ENCODE assay signal across 14 cellular contexts in genomic region chr2:70471129-70471528, GRCh38.
DNase-seq lines count a peak whose midpoint lies in the region; ATAC-seq and TF ChIP-seq lines count a peak whose summit lies in the region.
"Had no signal": no experiment of that assay in that cellular context is flagged by ENCODE, and none has a peak within 500 bp of the region (broad histone marks: within the 10 kb centered on the region; RNA-seq: fewer than 3 reads in every experiment).

No MANE protein-coding gene starts in this region.

- no peak overlapping the region for H3K4me3 Mint-ChIP-seq in dendritic cell treated with granulocyte-macrophage colony-stimulating factor and Interleukin-4, amounts not matched to agents 40 ng/mL and 50 ng/mL, for 4 days
- no peak overlapping the region for H3K4me3 Mint-ChIP-seq in T-helper 2 cell treated with Interferon-gamma antibody and Interleukin-4, amounts not matched to agents 5 μg/mL and 100 μg/mL, for 36 hours
- H3K4me3 Mint-ChIP-seq: stimulated activated naive CD8-positive, alpha-beta T cell treated with anti-CD3 and anti-CD28 coated beads, Interleukin-15, Interleukin-2, amounts not matched to agents 100 ng/mL and 50 ng/mL, for 24 hours had no signal

- intact Hi-C loops in dendritic cell treated with granulocyte-macrophage colony-stimulating factor and Interleukin-4, amounts not matched to agents 40 ng/mL and 50 ng/mL, for 4 days (cut with micrococcal nuclease): loop anchor here (5.0 kb wide), 1 partner anchor 46 kb away; no protein-coding TSS in a partner anchor
- intact Hi-C loops in lower lobe of right lung (cut with DNase I): no loop called here

- no peak for TF ChIP-seq CTCF in lower lobe of right lung (IDR thresholded peaks at IDR 0.05)

- DNase-seq in A172 (ENCODE audit: low spot score) (peak; percentile 79), HK-2 (ENCODE audit: unreplicated experiment) (peak; percentile 16), lower lobe of right lung (no peak), DMS153 treated with DMSO at 0.1 percent for 48 hours (lab: John Stamatoyannopoulos, UW; ENCODE audit: unreplicated experiment) (no peak), GF-D8 (lab: John Stamatoyannopoulos, UW) (no peak)
- DNase-seq in T-helper 2 cell treated with Interferon-gamma antibody and Interleukin-4, amounts not matched to agents 5 μg/mL and 100 μg/mL, for 36 hours (ENCODE audit: low spot score): no peak
- DNase-seq: activated CD4-positive, CD25-positive, alpha-beta regulatory T cell; dorsolateral prefrontal cortex; GOT3; NCI-H345 had no signal

- no peaks in the 10 kb centered on the region for H3K27me3 Mint-ChIP-seq in dendritic cell treated with granulocyte-macrophage colony-stimulating factor and Interleukin-4, amounts not matched to agents 40 ng/mL and 50 ng/mL, for 4 days
- H3K27me3 Mint-ChIP-seq in T-helper 2 cell treated with Interferon-gamma antibody and Interleukin-4, amounts not matched to agents 5 μg/mL and 100 μg/mL, for 36 hours (ENCODE audit: low read depth): peaks cover 5% of the 10 kb centered on the region

- H3K4me1 Mint-ChIP-seq in dendritic cell treated with granulocyte-macrophage colony-stimulating factor and Interleukin-4, amounts not matched to agents 40 ng/mL and 50 ng/mL, for 4 days (ENCODE audit: low read depth): peaks cover 80% of the 10 kb centered on the region
- peaks cover 12% of the 10 kb centered on the region for H3K4me1 Mint-ChIP-seq in T-helper 2 cell treated with Interferon-gamma antibody and Interleukin-4, amounts not matched to agents 5 μg/mL and 100 μg/mL, for 36 hours (ENCODE audit: low read depth)

- peak overlapping the region; percentile 91 for H3K27ac Mint-ChIP-seq in dendritic cell treated with granulocyte-macrophage colony-stimulating factor and Interleukin-4, amounts not matched to agents 40 ng/mL and 50 ng/mL, for 4 days
- no peak overlapping the region for H3K27ac Mint-ChIP-seq in T-helper 2 cell treated with Interferon-gamma antibody and Interleukin-4, amounts not matched to agents 5 μg/mL and 100 μg/mL, for 36 hours
- H3K27ac Mint-ChIP-seq: stimulated activated naive CD8-positive, alpha-beta T cell treated with anti-CD3 and anti-CD28 coated beads, Interleukin-15, Interleukin-2, amounts not matched to agents 100 ng/mL and 50 ng/mL, for 24 hours had no signal

- no peak overlapping the region for H3K27ac ChIP-seq in lower lobe of right lung
- H3K27ac ChIP-seq: esophagus muscularis mucosa had no signal

- H3K36me3 Mint-ChIP-seq in dendritic cell treated with granulocyte-macrophage colony-stimulating factor and Interleukin-4, amounts not matched to agents 40 ng/mL and 50 ng/mL, for 4 days (ENCODE audit: low read depth): peaks cover 19% of the 10 kb centered on the region
- no peaks in the 10 kb centered on the region for H3K36me3 Mint-ChIP-seq in T-helper 2 cell treated with Interferon-gamma antibody and Interleukin-4, amounts not matched to agents 5 μg/mL and 100 μg/mL, for 36 hours (ENCODE audit: low read depth)

- no peaks in the 10 kb centered on the region for H3K27me3 ChIP-seq in lower lobe of right lung (ENCODE audit: low read depth)
- H3K27me3 ChIP-seq: dorsolateral prefrontal cortex, esophagus muscularis mucosa had no signal

- H3K4me1 ChIP-seq in lower lobe of right lung: no peaks in the 10 kb centered on the region
- H3K4me1 ChIP-seq: esophagus muscularis mucosa had no signal

- no peak overlapping the region for H3K4me3 ChIP-seq in lower lobe of right lung
- H3K4me3 ChIP-seq: dorsolateral prefrontal cortex, esophagus muscularis mucosa had no signal

- H3K9me3 Mint-ChIP-seq in dendritic cell treated with granulocyte-macrophage colony-stimulating factor and Interleukin-4, amounts not matched to agents 40 ng/mL and 50 ng/mL, for 4 days: no peaks in the 10 kb centered on the region
- H3K9me3 Mint-ChIP-seq in T-helper 2 cell treated with Interferon-gamma antibody and Interleukin-4, amounts not matched to agents 5 μg/mL and 100 μg/mL, for 36 hours: no peaks in the 10 kb centered on the region
- H3K9me3 Mint-ChIP-seq: stimulated activated naive CD8-positive, alpha-beta T cell treated with anti-CD3 and anti-CD28 coated beads, Interleukin-15, Interleukin-2, amounts not matched to agents 100 ng/mL and 50 ng/mL, for 24 hours had no signal

- H3K36me3 ChIP-seq in lower lobe of right lung: no peaks in the 10 kb centered on the region
- H3K36me3 ChIP-seq: esophagus muscularis mucosa had no signal

- ATAC-seq in lower lobe of right lung (peak; percentile 31 to 37), GM18498 (IDR thresholded peaks at IDR 0.05; ENCODE audit: unreplicated experiment) (no peak)

- no peaks in the 10 kb centered on the region for H3K9me3 ChIP-seq in lower lobe of right lung
- H3K9me3 ChIP-seq: esophagus muscularis mucosa had no signal

Comparison
In these comparisons a context has a peak if more than half of its experiments do, and no peak if none do; other contexts are left out.
1. DNase-seq: peak in A172 (single experiment) and HK-2 (single experiment); none in lower lobe of right lung (single experiment), T-helper 2 cell treated with Interferon-gamma antibody and Interleukin-4, amounts not matched to agents 5 μg/mL and 100 μg/mL, for 36 hours (single experiment), DMS153 treated with DMSO at 0.1 percent for 48 hours (single experiment) and GF-D8 (single experiment).